1 cellular context compared by ENCODE assay signal in genomic region chr19:36225219-36225892, GRCh38.
TF ChIP-seq lines count a peak whose summit lies in the region.

No MANE protein-coding gene starts in this region.

TF ChIP-seq in GM23338, 12 proteins besides CTCF, POLR2A, EP300 and RAD21:
- TF ChIP-seq ZNF462 (CRISPR knock-in tag; IDR thresholded peaks at IDR 0.05) (no peak), EZH2phosphoT487 (IDR thresholded peaks at IDR 0.05; ENCODE audit: unreplicated experiment) (no peak), ZNF331 (CRISPR knock-in tag; IDR thresholded peaks at IDR 0.05; ENCODE audit: low read depth) (no peak), NANOG (IDR thresholded peaks at IDR 0.05; ENCODE audit: borderline replicate concordance) (no peak), POLR2AphosphoS5 (IDR thresholded peaks at IDR 0.05; ENCODE audit: low read depth) (no peak), CREB1 (CRISPR knock-in tag; IDR thresholded peaks at IDR 0.05; ENCODE audit: low read depth) (no peak), REST (IDR thresholded peaks at IDR 0.05; ENCODE audit: unreplicated experiment) (no peak), STAT1 (IDR thresholded peaks at IDR 0.05; ENCODE audit: unreplicated experiment) (no peak), EZH2 (IDR thresholded peaks at IDR 0.05; ENCODE audit: low read depth, unreplicated experiment) (no peak), ZNF114 (CRISPR knock-in tag; IDR thresholded peaks at IDR 0.05) (no peak)
